ENCODE assay signal across 1 cellular context in genomic region chr18:27712066-27712465, GRCh38.
TF ChIP-seq lines count a peak whose summit lies in the region.

No MANE protein-coding gene starts in this region.

TF ChIP-seq in GM23338, 12 proteins besides CTCF, POLR2A, EP300 and RAD21 (continued from another document):
- TF ChIP-seq POLR2AphosphoS5 (IDR thresholded peaks at IDR 0.05; ENCODE audit: low read depth) = no peak
